12 cellular contexts compared by ENCODE assay signal in the genomic region with DNA sequence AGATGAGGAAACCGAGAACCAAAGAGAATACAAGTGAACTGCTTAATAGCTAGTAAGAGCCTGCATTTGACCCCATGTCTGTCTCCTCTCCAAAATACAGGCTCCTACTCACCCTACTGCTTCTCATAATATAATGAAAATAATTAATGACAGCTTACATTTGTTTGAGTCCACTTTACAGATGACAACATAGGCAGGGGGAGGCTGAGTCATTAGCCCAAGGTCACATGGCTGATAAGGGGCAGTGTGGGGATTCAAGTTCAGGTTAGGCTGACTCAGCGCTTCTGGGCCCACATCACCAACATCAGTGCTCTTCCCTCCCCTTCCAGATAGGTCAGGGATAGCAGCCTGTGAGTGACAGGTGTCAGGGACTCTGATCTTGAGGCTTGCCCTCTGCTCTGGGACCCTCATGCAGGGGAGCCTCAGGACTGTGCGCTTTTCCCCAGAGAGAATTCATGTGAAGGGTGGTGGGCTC. TPM values are rescaled to one million over a fixed set of nuclear protein-coding genes. Genes with fewer than 3 reads are reported as not detected.
DNase-seq lines count a peak whose midpoint lies in the region; ATAC-seq and TF ChIP-seq lines count a peak whose summit lies in the region.
"Had no signal": no experiment of that assay in that cellular context is flagged by ENCODE, and none has a peak within 500 bp of the region (broad histone marks: within the 10 kb centered on the region; RNA-seq: fewer than 3 reads in every experiment).

No MANE protein-coding gene starts in this region.

- H3K4me3 ChIP-seq in osteoblast (ENCODE audit: insufficient read depth, low read length): no peak overlapping the region
- H3K4me3 ChIP-seq: thoracic aorta had no signal

- peaks cover 49% of the 10 kb centered on the region for H3K4me1 ChIP-seq in osteoblast (ENCODE audit: insufficient read depth, low read length)

- H3K9me3 ChIP-seq in osteoblast (ENCODE audit: low read depth, low read length): no peaks in the 10 kb centered on the region
- H3K9me3 ChIP-seq: thoracic aorta had no signal

- no peaks in the 10 kb centered on the region for H3K36me3 Mint-ChIP-seq in activated CD4-positive, alpha-beta T cell treated with anti-CD3 and anti-CD28 coated beads for 36 hours (ENCODE audit: low read depth)
- H3K36me3 Mint-ChIP-seq in central memory CD8-positive, alpha-beta T cell (ENCODE audit: insufficient read depth): peaks cover 11% of the 10 kb centered on the region
- H3K36me3 Mint-ChIP-seq: memory B cell had no signal

- no peaks in the 10 kb centered on the region for H3K36me3 ChIP-seq in osteoblast (ENCODE audit: insufficient read depth, low read length)
- H3K36me3 ChIP-seq: thoracic aorta had no signal

- POLR2A ChIA-PET in activated CD4-positive, alpha-beta T cell treated with anti-CD3 and anti-CD28 coated beads for 36 hours (lab: Charles Lee): no interaction called here

- no peak overlapping the region for H2AFZ ChIP-seq in osteoblast (ENCODE audit: low read length)

- H3K27me3 ChIP-seq in osteoblast (ENCODE audit: insufficient read depth, low read length): no peaks in the 10 kb centered on the region

- peaks cover 29% of the 10 kb centered on the region for H3K4me1 Mint-ChIP-seq in activated CD4-positive, alpha-beta T cell treated with anti-CD3 and anti-CD28 coated beads for 36 hours
- H3K4me1 Mint-ChIP-seq in central memory CD8-positive, alpha-beta T cell: peaks cover 43% of the 10 kb centered on the region

- H3K4me2 ChIP-seq in osteoblast (ENCODE audit: insufficient read depth, low read length): no peak overlapping the region

- peak; percentile 26 for DNase-seq in activated CD4-positive, alpha-beta T cell treated with anti-CD3 and anti-CD28 coated beads for 36 hours
- no peak for DNase-seq in activated CD4-positive, alpha-beta T cell treated with anti-CD3 and anti-CD28 coated beads for 1 hour
- DNase-seq in NCI-H226: peak; percentile 54
- DNase-seq in central memory CD8-positive, alpha-beta T cell (ENCODE audit: low spot score in 2 of 2): no peak
- no peak for DNase-seq in osteoblast (ENCODE audit: insufficient read length, low spot score, missing footprints)
- no peak for DNase-seq in GM19238 (ENCODE audit: insufficient read length, low spot score)
- DNase-seq: NCI-H1436 had no signal

- CTCF ChIA-PET in activated CD4-positive, alpha-beta T cell treated with anti-CD3 and anti-CD28 coated beads for 36 hours (lab: Charles Lee): interaction anchor here (0.6 to 3.2 kb wide), 5 partner anchors 12 to 144 kb away, joined by 3 to 37 read pairs (median 3); a partner anchor contains a TSS

- H3K4me3 Mint-ChIP-seq in activated CD4-positive, alpha-beta T cell treated with anti-CD3 and anti-CD28 coated beads for 36 hours: no peak overlapping the region
- no peak overlapping the region for H3K4me3 Mint-ChIP-seq in central memory CD8-positive, alpha-beta T cell
- H3K4me3 Mint-ChIP-seq: memory B cell had no signal

- H3K27me3 Mint-ChIP-seq in activated CD4-positive, alpha-beta T cell treated with anti-CD3 and anti-CD28 coated beads for 36 hours: no peaks in the 10 kb centered on the region
- H3K27me3 Mint-ChIP-seq in central memory CD8-positive, alpha-beta T cell: no peaks in the 10 kb centered on the region
- H3K27me3 Mint-ChIP-seq: memory B cell had no signal

- ATAC-seq in activated CD4-positive, alpha-beta T cell treated with anti-CD3 and anti-CD28 coated beads for 36 hours: no peak
- no peak for ATAC-seq in central memory CD8-positive, alpha-beta T cell (replicated peaks; ENCODE audit: extremely low read depth, poor library complexity, severe bottlenecking)
- ATAC-seq in HG03521 (IDR thresholded peaks at IDR 0.05; ENCODE audit: unreplicated experiment) (no peak), HG02885 (IDR thresholded peaks at IDR 0.05; ENCODE audit: poor library complexity, unreplicated experiment) (no peak)
- ATAC-seq: Panc1 had no signal

- H3K9me3 Mint-ChIP-seq in activated CD4-positive, alpha-beta T cell treated with anti-CD3 and anti-CD28 coated beads for 36 hours (ENCODE audit: low read depth): no peaks in the 10 kb centered on the region
- H3K9me3 Mint-ChIP-seq in central memory CD8-positive, alpha-beta T cell: no peaks in the 10 kb centered on the region
- H3K9me3 Mint-ChIP-seq: memory B cell had no signal

- intact Hi-C loops in activated CD4-positive, alpha-beta T cell treated with anti-CD3 and anti-CD28 coated beads for 36 hours (cut with DNase I, micrococcal nuclease): loop anchor here in 1 of 2 experiments (5.0 kb wide), 2 partner anchors 375 to 515 kb away; a partner anchor contains a TSS

- no peak overlapping the region for H3K27ac Mint-ChIP-seq in activated CD4-positive, alpha-beta T cell treated with anti-CD3 and anti-CD28 coated beads for 36 hours
- H3K27ac Mint-ChIP-seq in central memory CD8-positive, alpha-beta T cell (ENCODE audit: low read depth): peak overlapping the region; percentile 80
- H3K27ac Mint-ChIP-seq: memory B cell had no signal

- peak overlapping the region; percentile 70 for H3K27ac ChIP-seq in osteoblast (ENCODE audit: low read depth, low read length)
- H3K27ac ChIP-seq: thoracic aorta had no signal

- TF ChIP-seq CTCF in osteoblast (IDR thresholded peaks at IDR 0.05; ENCODE audit: extremely low read depth, low read depth, low read length): no peak

- H3K79me2 ChIP-seq in osteoblast (ENCODE audit: insufficient read depth, low read length): no peaks in the 10 kb centered on the region

- no peaks in the 10 kb centered on the region for H4K20me1 ChIP-seq in osteoblast (ENCODE audit: insufficient read depth, low read length)

RNA-seq across cellular contexts. Expression of a gene that starts 16.2 kb away (rescaled TPM):
- total RNA-seq in activated CD4-positive, alpha-beta T cell treated with anti-CD3 and anti-CD28 coated beads for 36 hours: 1 to 10 TPM in 1 of 2 experiments, under 1 TPM in 1; 0.98 to 2.1 TPM
- total RNA-seq in osteoblast: 11.8 and 18.8 TPM in 2 replicates

Comparison
In these comparisons a context has a peak if more than half of its experiments do, and no peak if none do; other contexts are left out.
1. DNase-seq: peak in activated CD4-positive, alpha-beta T cell treated with anti-CD3 and anti-CD28 coated beads for 36 hours (single experiment) and NCI-H226 (single experiment); none in activated CD4-positive, alpha-beta T cell treated with anti-CD3 and anti-CD28 coated beads for 1 hour (single experiment), central memory CD8-positive, alpha-beta T cell (0 of 2), osteoblast (single experiment) and GM19238 (single experiment).